32 cellular contexts compared by ENCODE assay signal in genomic region chr11:8013833-8014232, GRCh38. TPM values are rescaled to one million over a fixed set of nuclear protein-coding genes. Genes with fewer than 3 reads are reported as not detected.
"Had no signal": no experiment of that assay in that cellular context is flagged by ENCODE, and none has a peak within 500 bp of the region (broad histone marks: within the 10 kb centered on the region; RNA-seq: fewer than 3 reads in every experiment).

No MANE protein-coding gene starts in this region.

- ATAC-seq: Panc1 had no signal

- H3K27ac ChIP-seq: ascending aorta, cardiac muscle cell, WERI-Rb-1 had no signal

- H3K9me3 ChIP-seq: ascending aorta had no signal

- H3K27ac Mint-ChIP-seq: activated CD4-positive, alpha-beta memory T cell treated with anti-CD3 and anti-CD28 coated beads, Interleukin-2, amount 10 ng/mL, durations not matched to agents 7 days and 5 days; activated naive CD4-positive, alpha-beta T cell treated with anti-CD3 and anti-CD28 coated beads, Interleukin-2, amount 10 ng/mL, durations not matched to agents 7 days and 5 days; activated naive CD8-positive, alpha-beta T cell treated with anti-CD3 and anti-CD28 coated beads, Interleukin-2, amount 10 ng/mL, durations not matched to agents 7 days and 5 days had no signal

- H3K4me3 ChIP-seq: ascending aorta, cardiac muscle cell had no signal

- H3K27me3 ChIP-seq: ascending aorta had no signal

- H3K4me3 Mint-ChIP-seq: activated CD4-positive, alpha-beta memory T cell treated with anti-CD3 and anti-CD28 coated beads, Interleukin-2, amount 10 ng/mL, durations not matched to agents 7 days and 5 days; activated naive CD4-positive, alpha-beta T cell treated with anti-CD3 and anti-CD28 coated beads, Interleukin-2, amount 10 ng/mL, durations not matched to agents 7 days and 5 days; activated naive CD8-positive, alpha-beta T cell treated with anti-CD3 and anti-CD28 coated beads, Interleukin-2, amount 10 ng/mL, durations not matched to agents 7 days and 5 days; central memory CD8-positive, alpha-beta T cell had no signal

- DNase-seq: activated CD4-positive, alpha-beta memory T cell treated with anti-CD3 and anti-CD28 coated beads, Interleukin-2, amount 10 ng/mL, durations not matched to agents 7 days and 5 days; activated CD4-positive, alpha-beta T cell treated with anti-CD3 and anti-CD28 coated beads for 1 hour; activated CD4-positive, alpha-beta T cell treated with anti-CD3 and anti-CD28 coated beads for 48 hours; activated CD4-positive, CD25-positive, alpha-beta regulatory T cell; activated effector memory CD4-positive, alpha-beta T cell treated with Interleukin-2 at 50 U/mL for 16 hours; activated naive CD4-positive, alpha-beta T cell treated with anti-CD3 and anti-CD28 coated beads, Interleukin-2, amount 10 ng/mL, durations not matched to agents 7 days and 5 days; activated naive CD8-positive, alpha-beta T cell treated with anti-CD3 and anti-CD28 coated beads, Interleukin-2, amount 10 ng/mL, durations not matched to agents 7 days and 5 days; activated T-cell treated with anti-CD3 and anti-CD28 coated beads, Interleukin-2, amount 50 U/mL, for 48 hours; amygdala; Karpas-422; KBM-7; NCI-H1105; NCI-H1417 treated with DMSO at 0.1 percent for 48 hours; NCI-H1694; NCI-H1930; NCI-H2081 treated with DMSO at 0.1 percent for 48 hours; NCI-H345; NCI-H524 treated with DMSO at 0.1 percent for 48 hours; RPMI8226; SHP77 treated with DMSO at 0.1 percent for 48 hours; T1000; WERI-Rb-1 had no signal

- H3K36me3 ChIP-seq: ascending aorta, cardiac muscle cell, WERI-Rb-1 had no signal

- H3K9me3 Mint-ChIP-seq: activated CD4-positive, alpha-beta memory T cell treated with anti-CD3 and anti-CD28 coated beads, Interleukin-2, amount 10 ng/mL, durations not matched to agents 7 days and 5 days; activated naive CD4-positive, alpha-beta T cell treated with anti-CD3 and anti-CD28 coated beads, Interleukin-2, amount 10 ng/mL, durations not matched to agents 7 days and 5 days; activated naive CD8-positive, alpha-beta T cell treated with anti-CD3 and anti-CD28 coated beads, Interleukin-2, amount 10 ng/mL, durations not matched to agents 7 days and 5 days; central memory CD8-positive, alpha-beta T cell had no signal

- H3K36me3 Mint-ChIP-seq: activated naive CD4-positive, alpha-beta T cell treated with anti-CD3 and anti-CD28 coated beads, Interleukin-2, amount 10 ng/mL, durations not matched to agents 7 days and 5 days; activated naive CD8-positive, alpha-beta T cell treated with anti-CD3 and anti-CD28 coated beads, Interleukin-2, amount 10 ng/mL, durations not matched to agents 7 days and 5 days had no signal

RNA-seq across cellular contexts. Expression of gene NLRP10, which starts 48.6 kb away (rescaled TPM):
- total RNA-seq: activated CD4-positive, alpha-beta memory T cell treated with anti-CD3 and anti-CD28 coated beads, Interleukin-2, amount 10 ng/mL, durations not matched to agents 7 days and 5 days; activated CD8-positive, alpha-beta memory T cell treated with anti-CD3 and anti-CD28 coated beads for 36 hours; activated naive CD8-positive, alpha-beta T cell treated with anti-CD3 and anti-CD28 coated beads, Interleukin-2, amount 10 ng/mL, durations not matched to agents 7 days and 5 days; ascending aorta; cardiac muscle cell; NCI-H460; SK-MEL-5; T-helper 1 cell treated with Interleukin-12 subunit alpha and Interleukin-12 subunit beta and Interleukin-4 antibody, amounts not matched to agents 30 ng/mL and 1 ng/mL, for 36 hours; T-helper 2 cell treated with Interferon-gamma antibody and Interleukin-4, amounts not matched to agents 100 ng/mL and 5 ng/mL, for 36 hours had no signal
- polyA plus RNA-seq: adipose tissue, cardiac muscle cell had no signal
